ENCODE assay signal across 16 cellular contexts in genomic region chr3:113623324-113623723, GRCh38.
A peak's percentile ranks its signal among the peaks of the same experiment; 100 is the strongest.
DNase-seq lines count a peak whose midpoint lies in the region; ATAC-seq and TF ChIP-seq lines count a peak whose summit lies in the region.
"Had no signal": no experiment of that assay in that cellular context is flagged by ENCODE, and none has a peak within 500 bp of the region (broad histone marks: within the 10 kb centered on the region; RNA-seq: fewer than 3 reads in every experiment).

No MANE protein-coding gene starts in this region.

- H3K9me3 Mint-ChIP-seq in memory B cell: no peaks in the 10 kb centered on the region
- H3K9me3 Mint-ChIP-seq in CD4-positive, alpha-beta memory T cell: no peaks in the 10 kb centered on the region
- H3K9me3 Mint-ChIP-seq: activated T-cell treated with anti-CD3 and anti-CD28 coated beads, Interleukin-2, amount 50 U/mL, for 4 hours; naive B cell had no signal

- CTCF ChIA-PET in HCT116 (lab: Charles Lee): no interaction called here
- CTCF ChIA-PET in CD4-positive, alpha-beta memory T cell (lab: Charles Lee; ENCODE audit: partially characterized antibody): no interaction called here

- DNase-seq in 8988T (peak; percentile 27), HCT116 (ENCODE audit: low read depth, low spot score) (no peak), choroid plexus epithelial cell (ENCODE audit: low read depth) (no peak), memory B cell (ENCODE audit: low spot score in 2 of 2) (no peak), HCEC 1CT (no peak)
- no peak for DNase-seq in CD4-positive, alpha-beta memory T cell
- no peak for DNase-seq in effector CD4-positive, alpha-beta T cell
- DNase-seq: activated T-cell treated with anti-CD3 and anti-CD28 coated beads, Interleukin-2, amount 50 U/mL, for 4 hours; BE2C; body of pancreas; erythroblast; MV-4-11; naive B cell; small intestine had no signal

- no peaks in the 10 kb centered on the region for H3K36me3 ChIP-seq in HCT116 (ENCODE audit: control insufficient read depth in 1 of 2, insufficient read depth in 2 of 2, low read length in 2 of 2)
- peaks cover 55% of the 10 kb centered on the region for H3K36me3 ChIP-seq in CD4-positive, alpha-beta memory T cell (ENCODE audit: insufficient read depth, low read length)
- H3K36me3 ChIP-seq: BE2C had no signal

- H3K4me2 ChIP-seq in HCT116 (ENCODE audit: low read length): no peak overlapping the region

- no TSS peak for BruUV-seq in HCT116 (replicated peaks; lab: Mats Ljungman, UMichigan)

- no peaks in the 10 kb centered on the region for H3K27me3 ChIP-seq in HCT116 (ENCODE audit: insufficient read depth, low read length)
- H3K27me3 ChIP-seq in CD4-positive, alpha-beta memory T cell (ENCODE audit: insufficient read depth, low read length): no peaks in the 10 kb centered on the region
- H3K27me3 ChIP-seq: body of pancreas had no signal

- no peak overlapping the region for H3K9ac ChIP-seq in HCT116 (ENCODE audit: low read length)

- H3K27ac Mint-ChIP-seq in memory B cell: peak overlapping the region; percentile 96
- no peak overlapping the region for H3K27ac Mint-ChIP-seq in CD4-positive, alpha-beta memory T cell

- intact Hi-C loops in HCT116 (cut with micrococcal nuclease): loop anchor here (10.0 kb wide), 2 partner anchors 329 to 979 kb away; partner anchors contain the start of gene CCDC80
- intact Hi-C loops in CD4-positive, alpha-beta memory T cell (cut with micrococcal nuclease): no loop called here

- RAD21 ChIA-PET in HCT116 (lab: Charles Lee; ENCODE audit: low non-redundant PET in 1 of 2, low total read pairs in 2 of 2, uncharacterized antibody in 2 of 2, unreplicated experiment in 2 of 2): no interaction called here

- H3K9me2 ChIP-seq in HCT116 (ENCODE audit: insufficient read depth): no peaks in the 10 kb centered on the region

- no peaks in the 10 kb centered on the region for H4K20me1 ChIP-seq in HCT116 (ENCODE audit: insufficient read depth)

- no peaks in the 10 kb centered on the region for H3K27me3 Mint-ChIP-seq in memory B cell
- no peaks in the 10 kb centered on the region for H3K27me3 Mint-ChIP-seq in CD4-positive, alpha-beta memory T cell
- H3K27me3 Mint-ChIP-seq: naive B cell had no signal

- TF ChIP-seq POLR2A in HCT116 (IDR thresholded peaks at IDR 0.05; ENCODE audit: borderline replicate concordance, extremely low read depth, insufficient read depth, insufficient read length): no peak

- peaks cover 0 to 9% of the 10 kb centered on the region in 2 experiments; a peak in 1 of 4 replicates for H3K4me1 ChIP-seq in HCT116 (ENCODE audit: control insufficient read depth in 1 of 2, insufficient read depth in 2 of 2, low read length in 2 of 2)
- H3K4me1 ChIP-seq in CD4-positive, alpha-beta memory T cell (ENCODE audit: insufficient read depth, low read length): no peaks in the 10 kb centered on the region
- H3K4me1 ChIP-seq: BE2C had no signal

- no peak for ATAC-seq in HCT116
- ATAC-seq in memory B cell (ENCODE audit: low read depth): no peak
- ATAC-seq in HG03520 (IDR thresholded peaks at IDR 0.05; ENCODE audit: unreplicated experiment): no peak
- ATAC-seq: activated T-cell treated with anti-CD3 and anti-CD28 coated beads, Interleukin-2, amount 50 U/mL, for 4 hours; body of pancreas had no signal

- H3K27ac ChIP-seq in HCT116 (ENCODE audit: low read depth, low read length): no peak overlapping the region
- H3K27ac ChIP-seq in CD4-positive, alpha-beta memory T cell (ENCODE audit: low read depth, low read length): no peak overlapping the region
- H3K27ac ChIP-seq: body of pancreas, HL-60 had no signal

- H2AFZ ChIP-seq in HCT116 (ENCODE audit: low read depth, low read length, poor library complexity, severe bottlenecking): no peak overlapping the region

- peak; percentile 26; the same call in 1 of the 2 replicates for TF ChIP-seq RAD21 in HCT116 (IDR thresholded peaks at IDR 0.05; ENCODE audit: low read depth)

- H3K4me3 Mint-ChIP-seq in memory B cell: no peak overlapping the region
- no peak overlapping the region for H3K4me3 Mint-ChIP-seq in CD4-positive, alpha-beta memory T cell
- H3K4me3 Mint-ChIP-seq: activated T-cell treated with anti-CD3 and anti-CD28 coated beads, Interleukin-2, amount 50 U/mL, for 4 hours had no signal

- H3K4me1 Mint-ChIP-seq in memory B cell: peaks cover 28% of the 10 kb centered on the region
- H3K4me1 Mint-ChIP-seq in CD4-positive, alpha-beta memory T cell: peaks cover 0 to 2% (median 0%) of the 10 kb centered on the region in 4 donors

- H3K36me3 Mint-ChIP-seq in memory B cell: peaks cover 38% of the 10 kb centered on the region
- H3K36me3 Mint-ChIP-seq in CD4-positive, alpha-beta memory T cell: peaks cover 71 to 78% of the 10 kb centered on the region in 2 donors

- POLR2A ChIA-PET in HCT116 (lab: Charles Lee): no interaction called here
- POLR2A ChIA-PET in CD4-positive, alpha-beta memory T cell (lab: Charles Lee; ENCODE audit: partially characterized antibody): no interaction called here

- 0 out of 6 replicates have a peak, but pooled peaks of 1 of the 3 experiments have one; percentile 2 for TF ChIP-seq CTCF in HCT116 (IDR thresholded peaks at IDR 0.05 in 2 of 3, conservative IDR thresholded peaks at IDR 0.05 in 1 of 3; ENCODE audit: borderline replicate concordance in 1 of 3, insufficient read depth in 1 of 3, low read depth in 2 of 3, low read length in 2 of 3)
- peak; percentile 46 for TF ChIP-seq CTCF in choroid plexus epithelial cell (conservative IDR thresholded peaks at IDR 0.05; ENCODE audit: low read depth, low read length)

- no peaks in the 10 kb centered on the region for H3K79me2 ChIP-seq in HCT116 (ENCODE audit: insufficient read depth, low read length)

- H3K9me3 ChIP-seq in HCT116 (ENCODE audit: control insufficient read depth in 1 of 2, insufficient read depth in 1 of 2, low read depth in 1 of 2, low read length in 2 of 2): no peaks in the 10 kb centered on the region
- no peaks in the 10 kb centered on the region for H3K9me3 ChIP-seq in CD4-positive, alpha-beta memory T cell (ENCODE audit: control insufficient read depth in 1 of 2, low read length in 2 of 2)
- H3K9me3 ChIP-seq: BE2C, body of pancreas had no signal

- H3K4me3 ChIP-seq in HCT116 (replicated peaks in 1 of 2; ENCODE audit: low read depth in 1 of 2, low read length in 2 of 2): no peak overlapping the region
- H3K4me3 ChIP-seq in choroid plexus epithelial cell (ENCODE audit: low read depth, low read length): peak overlapping the region; percentile 33
- no peak overlapping the region for H3K4me3 ChIP-seq in CD4-positive, alpha-beta memory T cell (ENCODE audit: low read length in 2 of 2)
- H3K4me3 ChIP-seq: body of pancreas had no signal

TF ChIP-seq in HCT116, 20 proteins besides CTCF, POLR2A, EP300 and RAD21 (continues in another document):
- TF ChIP-seq EZH2 (IDR thresholded peaks at IDR 0.05) (no peak), ELF1 (IDR thresholded peaks at IDR 0.05; ENCODE audit: borderline replicate concordance, low read depth) (no peak), SRF (IDR thresholded peaks at IDR 0.05; ENCODE audit: low read depth) (no peak), CEBPB (IDR thresholded peaks at IDR 0.05; ENCODE audit: low read depth) (no peak), CBX3 (IDR thresholded peaks at IDR 0.05; ENCODE audit: low read depth) (no peak), SIN3A (IDR thresholded peaks at IDR 0.05; ENCODE audit: low read depth) (no peak), JUND (IDR thresholded peaks at IDR 0.05) (no peak), EGR1 (IDR thresholded peaks at IDR 0.05; ENCODE audit: low read depth) (no peak), ATF3 (IDR thresholded peaks at IDR 0.05) (no peak), REST (IDR thresholded peaks at IDR 0.05; ENCODE audit: low read depth) (no peak), MAX (IDR thresholded peaks at IDR 0.05) (no peak)
